In the genomic region with DNA sequence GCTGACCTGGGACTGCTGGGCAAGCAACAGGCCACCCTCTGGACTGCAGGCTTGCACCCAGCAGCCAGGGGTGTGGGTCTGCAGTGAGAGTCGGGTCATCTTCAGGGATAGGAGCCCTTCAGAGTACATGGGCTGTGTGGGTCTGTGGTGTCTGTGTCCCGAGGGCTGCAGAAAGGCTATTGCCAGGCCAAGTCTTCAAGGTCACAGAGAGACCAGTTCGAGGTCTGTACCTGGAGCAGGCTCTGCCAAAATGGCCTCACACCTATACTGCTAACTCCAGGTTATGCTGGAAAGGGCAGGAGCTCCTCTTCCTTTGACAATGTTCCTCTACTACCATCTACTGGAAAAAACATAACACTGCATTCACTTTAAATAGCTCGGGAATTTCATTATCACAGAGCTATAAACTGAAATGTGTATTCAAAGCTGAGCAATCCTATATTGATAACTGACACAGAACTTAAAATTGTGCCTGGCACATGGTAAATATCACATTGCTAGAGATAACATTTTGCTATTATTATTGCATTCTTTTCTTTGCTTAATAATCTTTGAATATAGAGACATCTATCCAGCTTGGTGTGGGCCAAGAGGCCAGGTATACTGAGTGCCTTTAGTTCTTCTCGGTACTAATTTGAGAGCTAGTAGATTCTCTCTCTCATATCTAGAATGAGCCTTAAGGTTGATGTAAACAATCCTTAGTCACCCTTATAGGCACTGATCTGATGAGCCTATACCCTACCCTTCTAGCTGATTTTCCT, we compare ENCODE assay signal across 8 cellular contexts. TPM values are rescaled to one million over a fixed set of nuclear protein-coding genes. Genes with fewer than 3 reads are reported as not detected.
A peak's percentile ranks its signal among the peaks of the same experiment; 100 is the strongest.
DNase-seq lines count a peak whose midpoint lies in the region; ATAC-seq and TF ChIP-seq lines count a peak whose summit lies in the region.

No MANE protein-coding gene starts in this region.

- no peak for TF ChIP-seq POLR2A in esophagus squamous epithelium (IDR thresholded peaks at IDR 0.05)

- no peak overlapping the region for H2BK120ac ChIP-seq in neuronal stem cell (ENCODE audit: low read depth, low read length)

- no peak overlapping the region for H3K4me2 ChIP-seq in neuronal stem cell (ENCODE audit: insufficient read depth, low read length, poor library complexity, severe bottlenecking)

- no peak overlapping the region for H4K91ac ChIP-seq in neuronal stem cell (ENCODE audit: low read depth, low read length, poor library complexity)

- H3K23ac ChIP-seq in neuronal stem cell (ENCODE audit: low read depth, low read length, poor library complexity): no peak overlapping the region

- H3K18ac ChIP-seq in neuronal stem cell (ENCODE audit: low read length): peak overlapping the region; percentile 80

- no peaks in the 10 kb centered on the region for H3K27me3 ChIP-seq in Caco-2 (replicated peaks; ENCODE audit: control insufficient read depth, insufficient read depth, low read length)
- H3K27me3 ChIP-seq in esophagus squamous epithelium: no peaks in the 10 kb centered on the region
- H3K27me3 ChIP-seq in neuronal stem cell (ENCODE audit: control insufficient read depth in 3 of 3, insufficient read depth in 3 of 3, low read depth in 1 of 3, low read length in 3 of 3): no peaks in the 10 kb centered on the region

- peaks cover 13% of the 10 kb centered on the region for H3K4me1 Mint-ChIP-seq in Caco-2 (ENCODE audit: low read depth, unreplicated experiment)

- no TSS peak for BruUV-seq in Caco-2 (replicated peaks; lab: Mats Ljungman, UMichigan)

- WGBS in esophagus squamous epithelium, 2 donors: 31% methylated on average over 2 to 5 of the region's 5 CpGs
- WGBS in neuronal stem cell (ENCODE audit: extremely low coverage in 2 of 2, insufficient read length in 2 of 2, insufficient replicate concordance in 1 of 2), 2 donors: no CpG with 5 or more reads among the region's 5 CpGs

- H2AK5ac ChIP-seq in neuronal stem cell (ENCODE audit: low read depth, low read length): no peak overlapping the region

- POLR2A ChIA-PET in Caco-2 (lab: Charles Lee): no interaction called here

- H3K36me3 ChIP-seq in Caco-2 (ENCODE audit: control insufficient read depth, insufficient read depth, low read length) (no peaks in the 10 kb centered on the region), esophagus squamous epithelium (no peaks in the 10 kb centered on the region), neuronal stem cell (replicated peaks in 1 of 2; ENCODE audit: control insufficient read depth in 2 of 2, insufficient read depth in 2 of 2, low read length in 2 of 2) (no peaks in the 10 kb centered on the region)

- no peaks in the 10 kb centered on the region for H3K27me3 Mint-ChIP-seq in Caco-2 (ENCODE audit: insufficient read depth, unreplicated experiment)

- no peaks in the 10 kb centered on the region for H3K9me3 Mint-ChIP-seq in Caco-2 (ENCODE audit: unreplicated experiment)

- H2BK12ac ChIP-seq in neuronal stem cell (ENCODE audit: low read length): no peak overlapping the region

- H3K27ac ChIP-seq in esophagus squamous epithelium: no peak overlapping the region
- no peak overlapping the region for H3K27ac ChIP-seq in neuronal stem cell (replicated peaks; ENCODE audit: low read length)

- TF ChIP-seq CTCF in Caco-2 (IDR thresholded peaks at IDR 0.05; ENCODE audit: insufficient read depth in 1 of 2, low read depth in 1 of 2, low read length in 1 of 2, severe bottlenecking in 1 of 2, unreplicated experiment in 1 of 2): peak; percentile 67 to 69
- TF ChIP-seq CTCF in esophagus squamous epithelium (IDR thresholded peaks at IDR 0.05): peak in 5 of 6 experiments; percentile 43 to 75 (median 60)

- peak; percentile 71 for ATAC-seq in GM19043 (IDR thresholded peaks at IDR 0.05; ENCODE audit: low read depth, unreplicated experiment)
- no peak for ATAC-seq in HG02759 (IDR thresholded peaks at IDR 0.05; ENCODE audit: unreplicated experiment)

- H3K4ac ChIP-seq in neuronal stem cell (ENCODE audit: low read length): no peak overlapping the region

- H4K8ac ChIP-seq in neuronal stem cell (ENCODE audit: low read depth, low read length): no peak overlapping the region

- no peak overlapping the region for H3K4me3 ChIP-seq in Caco-2 (ENCODE audit: low read depth, low read length)
- no peak overlapping the region for H3K4me3 ChIP-seq in esophagus squamous epithelium
- no peak overlapping the region for H3K4me3 ChIP-seq in neuronal stem cell (ENCODE audit: low read length in 2 of 2)

- H3K9me3 ChIP-seq in Caco-2 (no peaks in the 10 kb centered on the region), esophagus squamous epithelium (no peaks in the 10 kb centered on the region), neuronal stem cell (replicated peaks in 1 of 2; ENCODE audit: control insufficient read depth in 2 of 2, insufficient read depth in 1 of 2, low read depth in 1 of 2, low read length in 2 of 2) (no peaks in the 10 kb centered on the region)

- CTCF ChIA-PET in Caco-2 (lab: Charles Lee): interaction anchor here (0.5 to 1.4 kb wide), 32 partner anchors 9 to 1370 kb away, joined by 3 to 41 read pairs (median 4); a partner anchor contains a TSS

- H3K27ac Mint-ChIP-seq in Caco-2 (ENCODE audit: unreplicated experiment): no peak overlapping the region

- DNase-seq in Caco-2 (peak; percentile 53 to 55), LHCN-M2 (ENCODE audit: low read depth) (peak; percentile 31), RPMI8226 (peak; percentile 37), esophagus squamous epithelium (lab: John Stamatoyannopoulos, UW) (no peak), neuronal stem cell (ENCODE audit: low spot score) (peak; percentile 33)
- DNase-seq in activated CD4-positive, alpha-beta T cell treated with anti-CD3 and anti-CD28 coated beads for 4 hours: no peak

- no peak overlapping the region for H3K9ac ChIP-seq in neuronal stem cell (ENCODE audit: low read depth, low read length, poor library complexity)

- H3K79me1 ChIP-seq in neuronal stem cell (ENCODE audit: low read depth, low read length): no peaks in the 10 kb centered on the region

- H3K4me1 ChIP-seq in Caco-2: peaks cover 6% of the 10 kb centered on the region; the same call in 1 of the 2 replicates
- no peaks in the 10 kb centered on the region for H3K4me1 ChIP-seq in esophagus squamous epithelium
- no peaks in the 10 kb centered on the region for H3K4me1 ChIP-seq in neuronal stem cell (ENCODE audit: control insufficient read depth in 2 of 2, insufficient read depth in 1 of 2, low read depth in 1 of 2, low read length in 2 of 2)

- no peak overlapping the region for H2BK15ac ChIP-seq in neuronal stem cell (ENCODE audit: low read length)

- H3K4me3 Mint-ChIP-seq in Caco-2 (ENCODE audit: unreplicated experiment): no peak overlapping the region

- H3K14ac ChIP-seq in neuronal stem cell (ENCODE audit: low read length): no peak overlapping the region

- intact Hi-C loops in Caco-2 (cut with micrococcal nuclease; ENCODE audit: unreplicated experiment) (loop anchor here (1.0 to 2.0 kb wide), 4 partner anchors 38 to 409 kb away; no protein-coding TSS in a partner anchor), esophagus squamous epithelium (cut with DNase I) (loop anchor here (5.0 kb wide), 1 partner anchor 410 kb away; no protein-coding TSS in a partner anchor)

- no peak overlapping the region for H2AFZ ChIP-seq in neuronal stem cell (ENCODE audit: low read length)

- H2BK5ac ChIP-seq in neuronal stem cell (ENCODE audit: low read length): no peak overlapping the region

- no peaks in the 10 kb centered on the region for H3K36me3 Mint-ChIP-seq in Caco-2 (ENCODE audit: insufficient read depth, unreplicated experiment)

RNA-seq across cellular contexts. Expression of a gene that starts 6.9 kb away (rescaled TPM):
- total RNA-seq in Caco-2 (2022) (57.3 and 63.2 TPM in 2 replicates), LHCN-M2 (2014; rRNA removed) (11.9 and 12.1 TPM in 2 replicates), esophagus squamous epithelium (10 to 100 TPM in 1 of 4 donors, 1 to 10 TPM in 3; 2.0 to 11.4 (median 7.3) TPM)
- polyA plus RNA-seq in LHCN-M2 (2012): 2.1 TPM
- 28.0 TPM for polyA plus RNA-seq in neuronal stem cell (2013, experiment 1 of 2)
- polyA plus RNA-seq in neuronal stem cell (2013, experiment 2 of 2): 26.3 TPM

Comparison
In these comparisons a context has a peak if more than half of its experiments do, and no peak if none do; other contexts are left out.
1. DNase-seq: peak in Caco-2 (2 of 2), LHCN-M2 (single experiment), RPMI8226 (single experiment) and neuronal stem cell (single experiment); none in esophagus squamous epithelium (single experiment) and activated CD4-positive, alpha-beta T cell treated with anti-CD3 and anti-CD28 coated beads for 4 hours (0 of 2).